Comparison of ENCODE assay signal across 10 cellular contexts in the genomic region with DNA sequence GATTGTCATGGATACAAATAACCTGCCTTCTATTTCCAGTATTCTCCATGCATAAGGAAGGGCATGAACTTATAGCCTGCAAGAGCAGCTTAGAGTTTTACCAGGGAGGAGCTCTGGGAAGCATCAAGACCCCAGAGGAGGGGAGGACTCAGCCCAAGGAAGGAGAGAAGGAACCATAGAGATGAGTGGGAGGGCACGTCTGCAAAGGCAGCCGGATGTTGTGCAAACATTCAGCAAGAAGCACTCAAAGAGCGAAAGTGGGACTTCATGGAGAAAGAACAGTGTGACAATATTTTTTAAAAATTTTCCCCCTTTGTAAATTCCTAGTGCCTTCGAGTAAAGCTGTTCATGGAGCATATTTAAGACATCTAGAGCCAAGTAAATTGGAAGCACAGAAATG.
DNase-seq lines count a peak whose midpoint lies in the region; ATAC-seq, FAIRE-seq and TF ChIP-seq lines count a peak whose summit lies in the region.
"Had no signal": no experiment of that assay in that cellular context is flagged by ENCODE, and none has a peak within 500 bp of the region (broad histone marks: within the 10 kb centered on the region; RNA-seq: fewer than 3 reads in every experiment).

No MANE protein-coding gene starts in this region.

- peak; percentile 5 for FAIRE-seq in GM12891 (lab: Jason Lieb, UNC)

- H3K4me3 Mint-ChIP-seq in activated naive CD8-positive, alpha-beta T cell treated with anti-CD3 and anti-CD28 coated beads, Interleukin-2, amount 50 U/mL, for 24 hours, result peak overlapping the region; percentile 78

- in situ Hi-C loops in G401 (cut with HindIII; ENCODE audit: low sequenced_read_pairs), result no loop called here

- H3K27ac Mint-ChIP-seq in activated naive CD8-positive, alpha-beta T cell treated with anti-CD3 and anti-CD28 coated beads, Interleukin-2, amount 50 U/mL, for 24 hours, result peak overlapping the region; percentile 94

- H3K9me3 ChIP-seq in RWPE2 (ENCODE audit: severe bottlenecking), result no peaks in the 10 kb centered on the region
- no peaks in the 10 kb centered on the region for H3K9me3 ChIP-seq in neutrophil

- DNase-seq in GM12891 (ENCODE audit: insufficient read length, low spot score), result no peak
- DNase-seq in RWPE2 (ENCODE audit: low spot score), result no peak
- DNase-seq in activated naive CD8-positive, alpha-beta T cell treated with anti-CD3 and anti-CD28 coated beads, Interleukin-2, amount 50 U/mL, for 24 hours, result peak; percentile 45
- no peak for DNase-seq in G401 (ENCODE audit: low spot score)
- DNase-seq: dermis blood vessel endothelial cell had no signal

- ATAC-seq in RWPE2 (ENCODE audit: low read depth) (no peak), HG03460 (IDR thresholded peaks at IDR 0.05; ENCODE audit: unreplicated experiment) (no peak), HG02938 (IDR thresholded peaks at IDR 0.05; ENCODE audit: unreplicated experiment) (no peak), HG02610 (IDR thresholded peaks at IDR 0.05; ENCODE audit: unreplicated experiment) (no peak)
- ATAC-seq in activated naive CD8-positive, alpha-beta T cell treated with anti-CD3 and anti-CD28 coated beads, Interleukin-2, amount 50 U/mL, for 24 hours, result no peak

- H3K4me1 Mint-ChIP-seq in activated naive CD8-positive, alpha-beta T cell treated with anti-CD3 and anti-CD28 coated beads, Interleukin-2, amount 50 U/mL, for 24 hours, result peaks cover 75% of the 10 kb centered on the region

- peaks cover 58% of the 10 kb centered on the region for H3K4me1 ChIP-seq in RWPE2 (ENCODE audit: insufficient read depth, poor library complexity, severe bottlenecking)
- H3K4me1 ChIP-seq in neutrophil (ENCODE audit: control insufficient read depth in 1 of 2, insufficient read depth in 1 of 2, low read depth in 1 of 2, low read length in 1 of 2), result peaks cover 79 to 80% of the 10 kb centered on the region in 2 experiments

- peaks cover 9% of the 10 kb centered on the region for H3K9me3 Mint-ChIP-seq in activated naive CD8-positive, alpha-beta T cell treated with anti-CD3 and anti-CD28 coated beads, Interleukin-2, amount 50 U/mL, for 24 hours

- peaks cover 13% of the 10 kb centered on the region for H3K36me3 Mint-ChIP-seq in activated naive CD8-positive, alpha-beta T cell treated with anti-CD3 and anti-CD28 coated beads, Interleukin-2, amount 50 U/mL, for 24 hours (ENCODE audit: low read depth)

- H3K36me3 ChIP-seq in RWPE2 (ENCODE audit: low read depth) (no peaks in the 10 kb centered on the region), neutrophil (no peaks in the 10 kb centered on the region)

- H3K27ac ChIP-seq in RWPE2 (ENCODE audit: poor library complexity, severe bottlenecking) (peak overlapping the region; percentile 98), neutrophil (peak overlapping the region; percentile 89)
- H3K27ac ChIP-seq: KMS-11 had no signal

- H3K27me3 ChIP-seq in RWPE2 (ENCODE audit: insufficient read depth, poor library complexity, severe bottlenecking) (no peaks in the 10 kb centered on the region), neutrophil (no peaks in the 10 kb centered on the region)

- TF ChIP-seq CTCF in RWPE2 (IDR thresholded peaks at IDR 0.05; ENCODE audit: poor library complexity, severe bottlenecking) (no peak), neutrophil (IDR thresholded peaks at IDR 0.05) (no peak)

- TF ChIP-seq POLR2A in GM12891 (IDR thresholded peaks at IDR 0.05; ENCODE audit: low read depth, low read length), result no peak

- H3K27me3 Mint-ChIP-seq in activated naive CD8-positive, alpha-beta T cell treated with anti-CD3 and anti-CD28 coated beads, Interleukin-2, amount 50 U/mL, for 24 hours, result no peaks in the 10 kb centered on the region

- H3K4me3 ChIP-seq in RWPE2 (ENCODE audit: severe bottlenecking) (no peak overlapping the region), neutrophil (ENCODE audit: low read depth in 1 of 2, low read length in 1 of 2) (peak overlapping the region; percentile 43 to 44)

TF ChIP-seq in GM12891, 5 proteins besides CTCF, POLR2A, EP300 and RAD21:
- TF ChIP-seq POLR2AphosphoS5 (IDR thresholded peaks at IDR 0.05; ENCODE audit: low read depth, low read length) (no peak), POU2F2 (IDR thresholded peaks at IDR 0.05; ENCODE audit: low read depth, low read length) (no peak), TAF1 (IDR thresholded peaks at IDR 0.05; ENCODE audit: low read depth, low read length) (no peak), PAX5 (IDR thresholded peaks at IDR 0.05; ENCODE audit: insufficient read depth, low read length, severe bottlenecking) (no peak), SPI1 (IDR thresholded peaks at IDR 0.05; ENCODE audit: low read depth, low read length) (no peak)
TF ChIP-seq in GM12891: peak in this region for 0.
